ENCODE assay signal across 11 cellular contexts in the genomic region with DNA sequence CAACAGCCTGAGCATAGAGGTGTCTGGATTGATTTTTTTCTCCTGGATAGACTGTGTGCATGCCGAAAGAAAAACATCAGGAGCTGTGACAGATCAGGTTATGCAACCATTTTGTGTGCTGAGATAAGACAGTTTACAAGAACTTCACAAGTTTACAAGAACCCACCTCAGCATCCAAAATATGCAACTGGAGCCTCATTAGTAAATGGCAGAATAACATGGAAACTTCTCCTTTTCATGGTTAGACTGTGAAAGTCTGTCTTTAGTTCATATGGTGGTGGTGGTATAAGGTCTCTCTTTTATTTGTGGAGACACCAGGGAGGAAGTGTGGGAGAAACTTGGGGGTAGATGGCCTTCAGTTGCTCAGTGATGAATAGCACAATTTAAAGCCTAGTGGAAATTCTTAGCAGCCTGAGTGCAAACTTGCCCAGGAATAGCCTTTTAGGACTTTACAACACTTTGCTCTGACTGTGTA. TPM values are rescaled to one million over a fixed set of nuclear protein-coding genes. Genes with fewer than 3 reads are reported as not detected.
DNase-seq lines count a peak whose midpoint lies in the region; ATAC-seq and TF ChIP-seq lines count a peak whose summit lies in the region.
"Had no signal": no experiment of that assay in that cellular context is flagged by ENCODE, and none has a peak within 500 bp of the region (broad histone marks: within the 10 kb centered on the region; RNA-seq: fewer than 3 reads in every experiment).

No MANE protein-coding gene starts in this region.

- H3K4me3 Mint-ChIP-seq in activated naive CD8-positive, alpha-beta T cell treated with anti-CD3 and anti-CD28 coated beads, Interleukin-2, amount 10 ng/mL, durations not matched to agents 7 days and 5 days = peak overlapping the region; percentile 1

- peaks cover 37% of the 10 kb centered on the region for H3K4me1 Mint-ChIP-seq in activated naive CD8-positive, alpha-beta T cell treated with anti-CD3 and anti-CD28 coated beads, Interleukin-2, amount 10 ng/mL, durations not matched to agents 7 days and 5 days

- intact Hi-C loops in uterus (cut with DNase I; ENCODE audit: low total_unique reads) = no loop called here

- H3K4me1 ChIP-seq in mesodermal cell (ENCODE audit: control insufficient read depth, insufficient read depth, low read length, poor library complexity, severe bottlenecking) (peaks cover 21% of the 10 kb centered on the region), uterus (peaks cover 0 to 9% of the 10 kb centered on the region in 2 donors)

- POLR2A ChIA-PET in activated naive CD8-positive, alpha-beta T cell treated with anti-CD3 and anti-CD28 coated beads, Interleukin-2, amount 10 ng/mL, durations not matched to agents 7 days and 5 days (lab: Charles Lee) = interaction anchor here (0.8 to 1.2 kb wide), 2 partner anchors 14 to 69 kb away, joined by 3 read pairs; partner anchors contain the start of gene TRIP4

- H3K9me3 ChIP-seq in mesodermal cell (ENCODE audit: control insufficient read depth, low read length) (no peaks in the 10 kb centered on the region), uterus (no peaks in the 10 kb centered on the region)
- H3K9me3 ChIP-seq: thoracic aorta had no signal

- H3K36me3 ChIP-seq in mesodermal cell (ENCODE audit: control insufficient read depth, insufficient read depth, low read length) (peaks cover 22% of the 10 kb centered on the region), uterus (no peaks in the 10 kb centered on the region)

- H3K4me3 ChIP-seq in mesodermal cell (ENCODE audit: extremely low read depth, insufficient read depth, low read length, poor library complexity, severe bottlenecking) (no peak overlapping the region), uterus (no peak overlapping the region)
- H3K4me3 ChIP-seq: thoracic aorta had no signal

- H3K36me3 Mint-ChIP-seq in activated naive CD4-positive, alpha-beta T cell treated with anti-CD3 and anti-CD28 coated beads, Interleukin-2, amount 50 U/mL, for 72 hours = peaks cover 5 to 6% of the 10 kb centered on the region in 2 donors
- H3K36me3 Mint-ChIP-seq in activated naive CD8-positive, alpha-beta T cell treated with anti-CD3 and anti-CD28 coated beads, Interleukin-2, amount 10 ng/mL, durations not matched to agents 7 days and 5 days = peaks cover 11% of the 10 kb centered on the region

- peak overlapping the region; percentile 23 to 59 for H3K27ac Mint-ChIP-seq in activated naive CD4-positive, alpha-beta T cell treated with anti-CD3 and anti-CD28 coated beads, Interleukin-2, amount 50 U/mL, for 72 hours
- H3K27ac Mint-ChIP-seq in activated naive CD8-positive, alpha-beta T cell treated with anti-CD3 and anti-CD28 coated beads, Interleukin-2, amount 10 ng/mL, durations not matched to agents 7 days and 5 days = no peak overlapping the region

- WGBS in mesodermal cell (ENCODE audit: insufficient coverage in 2 of 2), 2 experiments = 100% methylated on average over 1 of the region's 1 CpG; no CpG with 5 or more reads in 1 of the 2 experiments

- no peak for TF ChIP-seq POLR2A in uterus (IDR thresholded peaks at IDR 0.05)

- TF ChIP-seq CTCF in uterus (IDR thresholded peaks at IDR 0.05) = no peak

- no peak for DNase-seq in activated naive CD4-positive, alpha-beta T cell treated with anti-CD3 and anti-CD28 coated beads, Interleukin-2, amount 50 U/mL, for 72 hours (ENCODE audit: low spot score in 2 of 2)
- no peak for DNase-seq in activated naive CD4-positive, alpha-beta T cell treated with Interleukin-2 at 50 U/mL for 16 hours
- DNase-seq in activated naive CD8-positive, alpha-beta T cell treated with anti-CD3 and anti-CD28 coated beads, Interleukin-2, amount 10 ng/mL, durations not matched to agents 7 days and 5 days = no peak
- no peak for DNase-seq in uterus
- DNase-seq in activated CD8-positive, alpha-beta memory T cell treated with anti-CD3 and anti-CD28 coated beads, Interleukin-2, amount 50 U/mL, for 48 hours = no peak
- no peak for DNase-seq in NCI-H524 (lab: John Stamatoyannopoulos, UW)
- DNase-seq in pons (ENCODE audit: low spot score) = no peak
- DNase-seq: NCI-H1092 treated with DMSO at 0.1 percent for 48 hours; stimulated activated CD4-positive, alpha-beta T cell treated with anti-CD3 and anti-CD28 coated beads, Interleukin-4, amount 100 ng/mL, for 1 hour had no signal

- H3K27ac ChIP-seq in mesodermal cell (ENCODE audit: low read depth, low read length, severe bottlenecking) (peak overlapping the region; percentile 12), uterus (peak overlapping the region; percentile 37 to 57)
- H3K27ac ChIP-seq: thoracic aorta had no signal

- no peaks in the 10 kb centered on the region for H3K9me3 Mint-ChIP-seq in activated naive CD4-positive, alpha-beta T cell treated with anti-CD3 and anti-CD28 coated beads, Interleukin-2, amount 50 U/mL, for 72 hours
- H3K9me3 Mint-ChIP-seq in activated naive CD8-positive, alpha-beta T cell treated with anti-CD3 and anti-CD28 coated beads, Interleukin-2, amount 10 ng/mL, durations not matched to agents 7 days and 5 days = no peaks in the 10 kb centered on the region

- ATAC-seq in activated naive CD4-positive, alpha-beta T cell treated with anti-CD3 and anti-CD28 coated beads, Interleukin-2, amount 50 U/mL, for 72 hours = no peak
- ATAC-seq in activated naive CD8-positive, alpha-beta T cell treated with anti-CD3 and anti-CD28 coated beads, Interleukin-2, amount 10 ng/mL, durations not matched to agents 7 days and 5 days (ENCODE audit: low read depth) = no peak

- H3K27me3 ChIP-seq in uterus = no peaks in the 10 kb centered on the region

- H3K27me3 Mint-ChIP-seq in activated naive CD8-positive, alpha-beta T cell treated with anti-CD3 and anti-CD28 coated beads, Interleukin-2, amount 10 ng/mL, durations not matched to agents 7 days and 5 days = no peaks in the 10 kb centered on the region

RNA-seq across cellular contexts. Expression of gene ZNF609, which starts 3.7 kb away (rescaled TPM):
- 10 to 100 TPM; 35.4 to 53.0 TPM for total RNA-seq in activated naive CD4-positive, alpha-beta T cell treated with anti-CD3 and anti-CD28 coated beads, Interleukin-2, amount 50 U/mL, for 72 hours
- 10 to 100 TPM; 52.2 to 57.2 TPM for total RNA-seq in activated naive CD8-positive, alpha-beta T cell treated with anti-CD3 and anti-CD28 coated beads, Interleukin-2, amount 10 ng/mL, durations not matched to agents 7 days and 5 days
- 31.8 TPM for polyA plus RNA-seq in mesodermal cell (2013, experiment 1 of 2)
- polyA plus RNA-seq in mesodermal cell (2013, experiment 2 of 2) = 25.7 TPM
- 10 to 100 TPM; 12.4 to 59.6 (median 26.1) TPM for total RNA-seq in uterus
